In the genomic region with DNA sequence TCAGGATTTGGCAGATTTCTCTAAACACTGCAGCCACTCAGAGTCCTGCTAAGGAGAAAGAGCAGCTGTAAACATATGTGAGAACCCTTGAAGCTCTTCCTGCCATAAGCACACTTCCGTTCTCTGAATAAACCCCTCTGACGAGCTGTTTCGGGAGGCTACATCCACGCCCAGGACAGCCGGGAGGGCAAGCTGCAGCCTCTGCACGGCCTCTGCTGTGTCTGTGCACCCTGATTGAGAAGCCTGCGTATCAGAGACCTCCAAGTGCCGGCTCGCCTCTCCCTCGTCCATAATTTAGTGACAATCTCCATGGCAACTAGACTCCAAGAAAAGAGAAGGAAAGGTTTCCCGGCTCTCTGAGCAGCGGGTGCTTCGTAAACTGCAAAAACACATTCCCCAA, we compare ENCODE assay signal across 1 cellular context.
TF ChIP-seq lines count a peak whose summit lies in the region.

No MANE protein-coding gene starts in this region.

TF ChIP-seq in H1, 55 proteins besides CTCF, POLR2A, EP300 and RAD21 (continued from another document):
- no peak for TF ChIP-seq RFX5 (IDR thresholded peaks at IDR 0.05; ENCODE audit: borderline replicate concordance, low read depth, low read length)
- TF ChIP-seq CREB1 (IDR thresholded peaks at IDR 0.05): no peak
- TF ChIP-seq PHF8 (conservative IDR thresholded peaks at IDR 0.05; ENCODE audit: low read depth, low read length): no peak
- TF ChIP-seq, protein P1, sequence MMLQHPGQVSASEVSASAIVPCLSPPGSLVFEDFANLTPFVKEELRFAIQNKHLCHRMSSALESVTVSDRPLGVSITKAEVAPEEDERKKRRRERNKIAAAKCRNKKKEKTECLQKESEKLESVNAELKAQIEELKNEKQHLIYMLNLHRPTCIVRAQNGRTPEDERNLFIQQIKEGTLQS (IDR thresholded peaks at IDR 0.05; ENCODE audit: insufficient read depth, low read depth, low read length): no peak
- no peak for TF ChIP-seq BCL11A (IDR thresholded peaks at IDR 0.05; ENCODE audit: low read depth in 2 of 2, low read length in 2 of 2)
- TF ChIP-seq POU5F1 (IDR thresholded peaks at IDR 0.05; ENCODE audit: low read depth, low read length): no peak
- TF ChIP-seq CHD2 (IDR thresholded peaks at IDR 0.05; ENCODE audit: low read length): no peak
- TF ChIP-seq NANOG (IDR thresholded peaks at IDR 0.05; ENCODE audit: insufficient read depth, low read depth, low read length, poor library complexity, severe bottlenecking): no peak
- no peak for TF ChIP-seq SIX5 (IDR thresholded peaks at IDR 0.05; ENCODE audit: low read depth, low read length)
- no peak for TF ChIP-seq ASH2L (IDR thresholded peaks at IDR 0.05; ENCODE audit: low read length)
- TF ChIP-seq CEBPB (IDR thresholded peaks at IDR 0.05; ENCODE audit: low read depth, low read length): no peak
